Comparison of ENCODE assay signal across 8 cellular contexts in genomic region chr17:80544655-80545498, GRCh38.
DNase-seq lines count a peak whose midpoint lies in the region; ATAC-seq and TF ChIP-seq lines count a peak whose summit lies in the region.

Gene RPTOR, plus strand, starts transcription at chr17:80544838. Its CDS starts 792 bp downstream, at chr17:80545630.

- H3K27me3 Mint-ChIP-seq in dendritic cell treated with granulocyte-macrophage colony-stimulating factor and Interleukin-4, amounts not matched to agents 40 ng/mL and 50 ng/mL, for 4 days, result peaks cover 15% of the 10 kb centered on the region

- H3K4me3 Mint-ChIP-seq in dendritic cell treated with granulocyte-macrophage colony-stimulating factor and Interleukin-4, amounts not matched to agents 40 ng/mL and 50 ng/mL, for 4 days, result peak within 1 kb of the TSS; percentile 89

- peak within 1 kb of the TSS; percentile 88 for H3K27ac Mint-ChIP-seq in dendritic cell treated with granulocyte-macrophage colony-stimulating factor and Interleukin-4, amounts not matched to agents 40 ng/mL and 50 ng/mL, for 4 days

- intact Hi-C loops in dendritic cell treated with granulocyte-macrophage colony-stimulating factor and Interleukin-4, amounts not matched to agents 40 ng/mL and 50 ng/mL, for 4 days (cut with micrococcal nuclease), result no loop called here

- in situ Hi-C loops in GM13977 (cut with MboI; ENCODE audit: low pct_unique_long_range_greater_than_20kb, low sequenced_read_pairs, unreplicated experiment), result no loop called here

- no peaks in the 10 kb centered on the region for H3K9me3 Mint-ChIP-seq in dendritic cell treated with granulocyte-macrophage colony-stimulating factor and Interleukin-4, amounts not matched to agents 40 ng/mL and 50 ng/mL, for 4 days

- H3K4me1 Mint-ChIP-seq in dendritic cell treated with granulocyte-macrophage colony-stimulating factor and Interleukin-4, amounts not matched to agents 40 ng/mL and 50 ng/mL, for 4 days (ENCODE audit: low read depth), result peaks cover 22% of the 10 kb centered on the region

- no peak for TF ChIP-seq CTCF in GM13977 (IDR thresholded peaks at IDR 0.05; ENCODE audit: extremely low read depth, insufficient read depth, missing control alignments)

- H3K36me3 Mint-ChIP-seq in dendritic cell treated with granulocyte-macrophage colony-stimulating factor and Interleukin-4, amounts not matched to agents 40 ng/mL and 50 ng/mL, for 4 days (ENCODE audit: low read depth), result peaks cover 10% of the 10 kb centered on the region

- DNase-seq in GM13977 (ENCODE audit: low spot score) (peak; percentile 93), NCI-H69 (lab: John Stamatoyannopoulos, UW) (peak; percentile 94), left kidney (ENCODE audit: low read depth, low spot score) (peak; percentile 97)
- peak; percentile 87 for DNase-seq in activated CD4-positive, alpha-beta T cell treated with anti-CD3 and anti-CD28 coated beads, Interleukin-2, amount 50 U/mL, for 1 hour
- peak; percentile 84 for DNase-seq in stimulated activated CD4-positive, alpha-beta T cell treated with anti-CD3 and anti-CD28 coated beads, Interleukin-1b, Interleukin-23, amount 100 ng/mL, for 4 hours (ENCODE audit: low read depth in 2 of 2)

- ATAC-seq in HG03439 (IDR thresholded peaks at IDR 0.05; ENCODE audit: unreplicated experiment), result peak; percentile 84
- ATAC-seq in HG03039 (IDR thresholded peaks at IDR 0.05; ENCODE audit: unreplicated experiment), result no peak
